8 cellular contexts compared by ENCODE assay signal in genomic region chr9:19408693-19409405, GRCh38. TPM values are rescaled to one million over a fixed set of nuclear protein-coding genes. Genes with fewer than 3 reads are reported as not detected.
A peak's percentile ranks its signal among the peaks of the same experiment; 100 is the strongest.
DNase-seq lines count a peak whose midpoint lies in the region; ATAC-seq and TF ChIP-seq lines count a peak whose summit lies in the region.

Gene ACER2, plus strand, starts transcription at chr9:19409009. Its CDS starts 76 bp downstream, at chr9:19409085.

- peak; percentile 80 for TF ChIP-seq POLR2A in HCT116 (IDR thresholded peaks at IDR 0.05; ENCODE audit: borderline replicate concordance, extremely low read depth, insufficient read depth, insufficient read length)

- H2AFZ ChIP-seq in HCT116 (ENCODE audit: low read depth, low read length, poor library complexity, severe bottlenecking): peak within 1 kb of the TSS; percentile 81
- H2AFZ ChIP-seq in MM.1S (ENCODE audit: low read length): peak within 1 kb of the TSS; percentile 84

- no peak for TF ChIP-seq RAD21 in HCT116 (IDR thresholded peaks at IDR 0.05; ENCODE audit: low read depth)

- peak; percentile 18 for TF ChIP-seq CTCF in GM06990 (IDR thresholded peaks at IDR 0.05; ENCODE audit: insufficient read depth, low read length, poor library complexity, severe bottlenecking)
- TF ChIP-seq CTCF in HCT116 (IDR thresholded peaks at IDR 0.05 in 2 of 3, conservative IDR thresholded peaks at IDR 0.05 in 1 of 3; ENCODE audit: borderline replicate concordance in 1 of 3, insufficient read depth in 1 of 3, low read depth in 2 of 3, low read length in 2 of 3): peak in 2 of 3 experiments; percentile 8 to 10; a peak in 2 of 6 replicates
- peak; percentile 20; the same call in 1 of the 2 replicates for TF ChIP-seq CTCF in MM.1S (IDR thresholded peaks at IDR 0.05; ENCODE audit: low read length)

- H3F3A ChIP-seq in MM.1S (ENCODE audit: insufficient read depth, low read length): no peaks in the 10 kb centered on the region

- no peaks in the 10 kb centered on the region for H3K27me3 ChIP-seq in GM06990 (replicated peaks; ENCODE audit: control insufficient read depth, insufficient read depth, low read length)
- no peaks in the 10 kb centered on the region for H3K27me3 ChIP-seq in HCT116 (ENCODE audit: insufficient read depth, low read length)
- no peaks in the 10 kb centered on the region for H3K27me3 ChIP-seq in MM.1S (replicated peaks; ENCODE audit: insufficient read depth, low read length)
- no peaks in the 10 kb centered on the region for H3K27me3 ChIP-seq in SJSA1 (replicated peaks)

- H3K4me1 Mint-ChIP-seq in activated naive CD4-positive, alpha-beta T cell treated with anti-CD3 and anti-CD28 coated beads, Interleukin-2, amount 10 ng/mL, durations not matched to agents 7 days and 5 days: peaks cover 18% of the 10 kb centered on the region

- peak within 1 kb of the TSS; percentile 100 for H3K4me2 ChIP-seq in HCT116 (ENCODE audit: low read length)
- H3K4me2 ChIP-seq in MM.1S (ENCODE audit: low read depth, low read length): peak within 1 kb of the TSS; percentile 82

- TSS peak; percentile 54 for BruUV-seq in HCT116 (replicated peaks; lab: Mats Ljungman, UMichigan)

- H3K9ac ChIP-seq in HCT116 (ENCODE audit: low read length): peak within 1 kb of the TSS; percentile 65
- H3K9ac ChIP-seq in MM.1S (ENCODE audit: low read length): peak within 1 kb of the TSS; percentile 28; the same call in 1 of the 2 replicates

- CTCF ChIA-PET in HCT116 (lab: Charles Lee): no interaction called here
- CTCF ChIA-PET in activated naive CD4-positive, alpha-beta T cell treated with anti-CD3 and anti-CD28 coated beads, Interleukin-2, amount 10 ng/mL, durations not matched to agents 7 days and 5 days (lab: Charles Lee): interaction anchor here (0.8 to 1.5 kb wide), 3 partner anchors 14 to 56 kb away, joined by 3 to 6 read pairs (median 4); no protein-coding TSS in a partner anchor

- peak within 1 kb of the TSS; percentile 63; the same call in 1 of the 2 replicates for H3K27ac ChIP-seq in HCT116 (ENCODE audit: low read depth, low read length)
- no peak within 1 kb of the TSS for H3K27ac ChIP-seq in MM.1S (ENCODE audit: low read length)
- H3K27ac ChIP-seq in SJSA1: no peak within 1 kb of the TSS

- H3K9me2 ChIP-seq in HCT116 (ENCODE audit: insufficient read depth) (no peaks in the 10 kb centered on the region), MM.1S (replicated peaks; ENCODE audit: insufficient read depth, low read length) (no peaks in the 10 kb centered on the region)

- H4K20me1 ChIP-seq in HCT116 (ENCODE audit: insufficient read depth) (no peaks in the 10 kb centered on the region), MM.1S (ENCODE audit: insufficient read depth, low read length) (no peaks in the 10 kb centered on the region)

- ATAC-seq in HCT116: peak; percentile 89

- no peaks in the 10 kb centered on the region for H3K9me3 Mint-ChIP-seq in activated naive CD4-positive, alpha-beta T cell treated with anti-CD3 and anti-CD28 coated beads, Interleukin-2, amount 10 ng/mL, durations not matched to agents 7 days and 5 days

- RAD21 ChIA-PET in HCT116 (lab: Charles Lee; ENCODE audit: low non-redundant PET in 1 of 2, low total read pairs in 2 of 2, uncharacterized antibody in 2 of 2, unreplicated experiment in 2 of 2): no interaction called here

- H3K27ac Mint-ChIP-seq in activated naive CD4-positive, alpha-beta T cell treated with anti-CD3 and anti-CD28 coated beads, Interleukin-2, amount 10 ng/mL, durations not matched to agents 7 days and 5 days: no peak within 1 kb of the TSS

- DNase-seq in GM06990 (ENCODE audit: extremely low read depth, insufficient read length) (peak; percentile 95), HCT116 (ENCODE audit: low read depth, low spot score) (peak; percentile 78), MM.1S (peak; percentile 88), SJSA1 (ENCODE audit: low read depth in 1 of 2, low spot score in 2 of 2) (peak; percentile 76 to 84), globus pallidus (ENCODE audit: low spot score) (peak; percentile 89), nucleus accumbens (lab: John Stamatoyannopoulos, UW) (peak; percentile 35 to 98 (median 84)), superior temporal gyrus (ENCODE audit: extremely low spot score) (peak; percentile 85)
- DNase-seq in activated naive CD4-positive, alpha-beta T cell treated with anti-CD3 and anti-CD28 coated beads, Interleukin-2, amount 10 ng/mL, durations not matched to agents 7 days and 5 days: peak; percentile 95

- H3K79me2 ChIP-seq in HCT116 (ENCODE audit: insufficient read depth, low read length) (no peaks in the 10 kb centered on the region), MM.1S (ENCODE audit: low read length) (no peaks in the 10 kb centered on the region)

- no peaks in the 10 kb centered on the region for H3K9me3 ChIP-seq in HCT116 (ENCODE audit: control insufficient read depth in 1 of 2, insufficient read depth in 1 of 2, low read depth in 1 of 2, low read length in 2 of 2)
- no peaks in the 10 kb centered on the region for H3K9me3 ChIP-seq in MM.1S (replicated peaks; ENCODE audit: insufficient read depth, low read length)
- H3K9me3 ChIP-seq in SJSA1 (replicated peaks): no peaks in the 10 kb centered on the region

- peaks cover 27% of the 10 kb centered on the region for H3K27me3 Mint-ChIP-seq in activated naive CD4-positive, alpha-beta T cell treated with anti-CD3 and anti-CD28 coated beads, Interleukin-2, amount 10 ng/mL, durations not matched to agents 7 days and 5 days

- H3K4me3 ChIP-seq in GM06990 (replicated peaks; ENCODE audit: low read depth, low read length): peak within 1 kb of the TSS; percentile 96
- H3K4me3 ChIP-seq in HCT116 (replicated peaks in 1 of 2; ENCODE audit: low read depth in 1 of 2, low read length in 2 of 2): peak within 1 kb of the TSS; percentile 78 to 88
- H3K4me3 ChIP-seq in MM.1S (ENCODE audit: low read length): peak within 1 kb of the TSS; percentile 72
- peak within 1 kb of the TSS; percentile 56 for H3K4me3 ChIP-seq in SJSA1

- H3K4me1 ChIP-seq in HCT116 (ENCODE audit: control insufficient read depth in 1 of 2, insufficient read depth in 2 of 2, low read length in 2 of 2) (peaks cover 9 to 29% of the 10 kb centered on the region in 2 experiments), MM.1S (ENCODE audit: low read length) (no peaks in the 10 kb centered on the region), SJSA1 (replicated peaks) (no peaks in the 10 kb centered on the region)

- POLR2A ChIA-PET in HCT116 (lab: Charles Lee): interaction anchor here (0.9 to 1.2 kb wide), 2 partner anchors 33 to 360 kb away, joined by 3 read pairs; partner anchors contain the start of gene RRAGA

- peaks cover 3% of the 10 kb centered on the region for H3K36me3 Mint-ChIP-seq in activated naive CD4-positive, alpha-beta T cell treated with anti-CD3 and anti-CD28 coated beads, Interleukin-2, amount 10 ng/mL, durations not matched to agents 7 days and 5 days

- intact Hi-C loops in HCT116 (cut with micrococcal nuclease): loop anchor here (1.0 kb wide), 1 partner anchor 29 kb away; the partner anchor contains the start of gene RPS6

- peak within 1 kb of the TSS; percentile 94 for H3K4me3 Mint-ChIP-seq in activated naive CD4-positive, alpha-beta T cell treated with anti-CD3 and anti-CD28 coated beads, Interleukin-2, amount 10 ng/mL, durations not matched to agents 7 days and 5 days

- H3K36me3 ChIP-seq in GM06990 (ENCODE audit: control insufficient read depth, insufficient read depth, low read length) (no peaks in the 10 kb centered on the region), HCT116 (ENCODE audit: control insufficient read depth in 1 of 2, insufficient read depth in 2 of 2, low read length in 2 of 2) (no peaks in the 10 kb centered on the region), MM.1S (replicated peaks; ENCODE audit: insufficient read depth, low read length) (no peaks in the 10 kb centered on the region), SJSA1 (no peaks in the 10 kb centered on the region)

TF ChIP-seq in HCT116, 20 proteins besides CTCF, POLR2A, EP300 and RAD21 (continues in another document):
- TF ChIP-seq FOSL1 (IDR thresholded peaks at IDR 0.05; ENCODE audit: low read depth) (no peak), SP1 (IDR thresholded peaks at IDR 0.05; ENCODE audit: low read depth) (no peak; the same call in 1 of the 2 replicates), CEBPB (IDR thresholded peaks at IDR 0.05; ENCODE audit: low read depth) (no peak), EGR1 (IDR thresholded peaks at IDR 0.05; ENCODE audit: low read depth) (no peak), JUND (IDR thresholded peaks at IDR 0.05) (no peak), CBX3 (IDR thresholded peaks at IDR 0.05; ENCODE audit: low read depth) (no peak), REST (IDR thresholded peaks at IDR 0.05; ENCODE audit: low read depth) (no peak), ZFX (IDR thresholded peaks at IDR 0.05) (no peak), SIN3A (IDR thresholded peaks at IDR 0.05; ENCODE audit: low read depth) (0 out of 2 replicates have a peak, but pooled peaks have one; percentile 52)

RNA-seq across cellular contexts. Expression of gene ACER2, which starts in this region (rescaled TPM):
- 4.3 TPM for total RNA-seq in HCT116 (2021; ENCODE audit: unreplicated experiment)
- 1.2 and 1.4 TPM in 2 replicates for polyA plus RNA-seq in HCT116 (2012)
- 0.75 and 0.82 TPM in 2 replicates for total RNA-seq in SJSA1 (2014; rRNA removed; shearing (Covaris generic))

Comparison
In these comparisons a context has a peak if more than half of its experiments do, and no peak if none do; other contexts are left out.
1. Peak in DNase-seq and H3K4me3 ChIP-seq in SJSA1; RNA of the gene not detected or under 1 TPM.